ENCODE assay signal across 8 cellular contexts in genomic region chr5:43019293-43019614, GRCh38. TPM values are rescaled to one million over a fixed set of nuclear protein-coding genes. Genes with fewer than 3 reads are reported as not detected.
DNase-seq lines count a peak whose midpoint lies in the region; ATAC-seq, FAIRE-seq and TF ChIP-seq lines count a peak whose summit lies in the region.

No MANE protein-coding gene starts in this region.

- H3K9me3 Mint-ChIP-seq in astrocyte (ENCODE audit: unreplicated experiment), result peaks cover 7% of the 10 kb centered on the region

- H3K27me3 Mint-ChIP-seq in astrocyte (ENCODE audit: low read depth, unreplicated experiment), result peaks cover 53% of the 10 kb centered on the region

- H3K27ac ChIP-seq in astrocyte (ENCODE audit: low read depth, low read length) (peak overlapping the region; percentile 70), lung (ENCODE audit: low read depth in 1 of 2, low read length in 1 of 2) (peak overlapping the region; percentile 50 to 87), upper lobe of right lung (peak overlapping the region; percentile 93)

- H3K36me3 ChIP-seq in astrocyte (ENCODE audit: insufficient read depth, low read length) (no peaks in the 10 kb centered on the region), lung (ENCODE audit: control insufficient read depth in 2 of 2, insufficient read depth in 2 of 2, low read length in 2 of 2) (no peaks in the 10 kb centered on the region), upper lobe of right lung (no peaks in the 10 kb centered on the region)

- FAIRE-seq in astrocyte (lab: Jason Lieb, UNC), result no peak

- no peaks in the 10 kb centered on the region for H3K9me3 ChIP-seq in astrocyte (ENCODE audit: insufficient read depth, low read depth, low read length)
- H3K9me3 ChIP-seq in lung (ENCODE audit: control insufficient read depth in 2 of 2, insufficient read depth in 1 of 2, low read length in 1 of 2), result peaks cover 0 to 11% of the 10 kb centered on the region in 2 donors
- no peaks in the 10 kb centered on the region for H3K9me3 ChIP-seq in upper lobe of right lung

- peaks cover 13% of the 10 kb centered on the region for H3K4me1 ChIP-seq in astrocyte (ENCODE audit: insufficient read depth, low read length)
- H3K4me1 ChIP-seq in lung (ENCODE audit: control insufficient read depth in 2 of 2, insufficient read depth in 2 of 2, low read length in 2 of 2), result peaks cover 3% of the 10 kb centered on the region in 2 donors
- no peaks in the 10 kb centered on the region for H3K4me1 ChIP-seq in upper lobe of right lung

- H2AFZ ChIP-seq in astrocyte (ENCODE audit: low read depth, low read length), result peak overlapping the region; percentile 61

- 5 to 20% methylated on average over 6 of the region's 6 CpGs for WGBS in lung, 2 donors

- TF ChIP-seq CTCF in astrocyte (IDR thresholded peaks at IDR 0.05; ENCODE audit: insufficient read depth, low read depth, low read length) (no peak), lung (IDR thresholded peaks at IDR 0.05; ENCODE audit: control extremely low read depth, extremely low read depth) (no peak), upper lobe of right lung (IDR thresholded peaks at IDR 0.05) (no peak)

- H3K4me2 ChIP-seq in astrocyte (ENCODE audit: low read length), result peak overlapping the region; percentile 97

- peak overlapping the region; percentile 91 for H3K9ac ChIP-seq in astrocyte (ENCODE audit: low read length)

- no peaks in the 10 kb centered on the region for H3K36me3 Mint-ChIP-seq in astrocyte (ENCODE audit: low read depth, unreplicated experiment)

- DNase-seq in Right ventricle myocardium superior (peak; percentile 48), left ventricle myocardium superior (no peak), astrocyte (ENCODE audit: low read depth) (no peak), lung (ENCODE audit: low spot score) (no peak), upper lobe of right lung (no peak), cerebellum (ENCODE audit: low spot score) (no peak), GOT3 (lab: John Stamatoyannopoulos, UW) (no peak)

- no peaks in the 10 kb centered on the region for H4K20me1 ChIP-seq in astrocyte (ENCODE audit: insufficient read depth, low read length)

- peak overlapping the region; percentile 90 for H3K27ac Mint-ChIP-seq in astrocyte (ENCODE audit: unreplicated experiment)

- intact Hi-C loops in Right ventricle myocardium superior (cut with DNase I) (no loop called here), left ventricle myocardium superior (cut with micrococcal nuclease) (no loop called here), upper lobe of right lung (cut with DNase I) (no loop called here)

- no peaks in the 10 kb centered on the region for H3K27me3 ChIP-seq in astrocyte (ENCODE audit: insufficient read depth, low read length)
- no peaks in the 10 kb centered on the region for H3K27me3 ChIP-seq in lung (ENCODE audit: control insufficient read depth, insufficient read depth)
- peaks cover 13% of the 10 kb centered on the region for H3K27me3 ChIP-seq in upper lobe of right lung

- no peak for ATAC-seq in Right ventricle myocardium superior (ENCODE audit: poor library complexity)
- ATAC-seq in left ventricle myocardium superior, result no peak
- ATAC-seq in lung (ENCODE audit: insufficient read depth, low FRiP score), result no peak
- no peak for ATAC-seq in upper lobe of right lung
- ATAC-seq in GM19351 (IDR thresholded peaks at IDR 0.05; ENCODE audit: unreplicated experiment), result no peak

- peak overlapping the region; percentile 90 for H3K4me3 Mint-ChIP-seq in astrocyte (ENCODE audit: unreplicated experiment)

- H3K4me3 ChIP-seq in astrocyte (ENCODE audit: insufficient read depth, low read depth, low read length) (peak overlapping the region; percentile 85), lung (peak overlapping the region; percentile 36), upper lobe of right lung (peak overlapping the region; percentile 51)

- peaks cover 22% of the 10 kb centered on the region for H3K79me2 ChIP-seq in astrocyte (ENCODE audit: insufficient read depth, low read length)

- peaks cover 5% of the 10 kb centered on the region for H3K4me1 Mint-ChIP-seq in astrocyte (ENCODE audit: low read depth, unreplicated experiment)

RNA-seq across cellular contexts. Expression of gene ANXA2R, which starts 20.9 kb away (rescaled TPM):
- total RNA-seq in Right ventricle myocardium superior (0.94 TPM), left ventricle myocardium superior (1.2 TPM), astrocyte (0.50 and 0.77 TPM in 2 replicates), lung (1 to 10 TPM; 4.0 to 5.2 TPM), upper lobe of right lung (4.8 TPM), cerebellum (2.9 TPM)
- 1 to 10 TPM; 4.4 to 5.2 TPM for polyA plus RNA-seq in lung
